In genomic region chr1:15618685-15619525, GRCh38 we compare ENCODE assay signal across 8 cellular contexts. TPM values are rescaled to one million over a fixed set of nuclear protein-coding genes. Genes with fewer than 3 reads are reported as not detected.
A peak's percentile ranks its signal among the peaks of the same experiment; 100 is the strongest.
DNase-seq lines count a peak whose midpoint lies in the region; ATAC-seq and TF ChIP-seq lines count a peak whose summit lies in the region.

No MANE protein-coding gene starts in this region.

- H3K27me3 ChIP-seq in WERI-Rb-1 (ENCODE audit: insufficient read depth, low read depth, severe bottlenecking) (no peaks in the 10 kb centered on the region), skeletal muscle tissue (ENCODE audit: control insufficient read depth in 3 of 3, insufficient read depth in 3 of 3, low read length in 3 of 3) (no peaks in the 10 kb centered on the region)

- peaks cover 33 to 53% (median 43%) of the 10 kb centered on the region in 3 donors for H3K4me1 ChIP-seq in skeletal muscle tissue (ENCODE audit: control insufficient read depth in 3 of 3, insufficient read depth in 3 of 3, low read length in 3 of 3)

- H3K27ac Mint-ChIP-seq in activated CD4-positive, alpha-beta T cell treated with anti-CD3 and anti-CD28 coated beads, Interleukin-2, amount 10 ng/mL, durations not matched to agents 24 days and 14 days, result peak overlapping the region; percentile 94

- H3K36me3 Mint-ChIP-seq in activated CD4-positive, alpha-beta T cell treated with anti-CD3 and anti-CD28 coated beads, Interleukin-2, amount 10 ng/mL, durations not matched to agents 24 days and 14 days (ENCODE audit: low read depth), result peaks cover 18% of the 10 kb centered on the region

- H3K27me3 Mint-ChIP-seq in activated CD4-positive, alpha-beta T cell treated with anti-CD3 and anti-CD28 coated beads, Interleukin-2, amount 10 ng/mL, durations not matched to agents 24 days and 14 days, result no peaks in the 10 kb centered on the region

- no peaks in the 10 kb centered on the region for H3K9me3 Mint-ChIP-seq in activated CD4-positive, alpha-beta T cell treated with anti-CD3 and anti-CD28 coated beads, Interleukin-2, amount 10 ng/mL, durations not matched to agents 24 days and 14 days

- H3K9me3 ChIP-seq in WERI-Rb-1 (ENCODE audit: severe bottlenecking), result no peaks in the 10 kb centered on the region
- H3K9me3 ChIP-seq in skeletal muscle tissue (ENCODE audit: control insufficient read depth in 3 of 3, low read length in 3 of 3), result no peaks in the 10 kb centered on the region

- peak overlapping the region; percentile 90; the same call in 1 of the 2 replicates for H3K27ac ChIP-seq in WERI-Rb-1
- H3K27ac ChIP-seq in skeletal muscle tissue (ENCODE audit: low read depth, low read length), result peak overlapping the region; percentile 99

- peaks cover 6% of the 10 kb centered on the region for H3K36me3 ChIP-seq in WERI-Rb-1
- peaks cover 0 to 2% (median 2%) of the 10 kb centered on the region in 3 donors for H3K36me3 ChIP-seq in skeletal muscle tissue (ENCODE audit: control insufficient read depth in 3 of 3, insufficient read depth in 3 of 3, low read length in 3 of 3)

- intact Hi-C loops in activated CD4-positive, alpha-beta T cell treated with anti-CD3 and anti-CD28 coated beads, Interleukin-2, amount 10 ng/mL, durations not matched to agents 24 days and 14 days (cut with micrococcal nuclease), result loop anchor here (5.0 kb wide), 3 partner anchors 228 to 372 kb away; partner anchors contain the start of genes FHAD1, SPEN and ZBTB17

- ATAC-seq in HG03097 (IDR thresholded peaks at IDR 0.05; ENCODE audit: low FRiP score, unreplicated experiment) (no peak), HG02840 (IDR thresholded peaks at IDR 0.05; ENCODE audit: low FRiP score, unreplicated experiment) (no peak), HG03378 (IDR thresholded peaks at IDR 0.05; ENCODE audit: unreplicated experiment) (no peak)

- H3K4me3 ChIP-seq in WERI-Rb-1 (ENCODE audit: low read depth, low read length) (peak overlapping the region; percentile 91), skeletal muscle tissue (ENCODE audit: low read length in 3 of 3) (peak overlapping the region; percentile 93 to 100 (median 96))

- no peak for DNase-seq in activated CD4-positive, alpha-beta T cell treated with anti-CD3 and anti-CD28 coated beads, Interleukin-2, amount 10 ng/mL, durations not matched to agents 24 days and 14 days
- DNase-seq in activated CD4-positive, alpha-beta T cell treated with anti-CD3 and anti-CD28 coated beads for 4 hours, result no peak
- DNase-seq in WERI-Rb-1, result no peak
- DNase-seq in foreskin melanocyte, result peak; percentile 31

- H3K4me1 Mint-ChIP-seq in activated CD4-positive, alpha-beta T cell treated with anti-CD3 and anti-CD28 coated beads, Interleukin-2, amount 10 ng/mL, durations not matched to agents 24 days and 14 days, result peaks cover 38% of the 10 kb centered on the region

- peak overlapping the region; percentile 98 to 99 (median 99) for H3K9ac ChIP-seq in skeletal muscle tissue (ENCODE audit: low read depth in 1 of 3, low read length in 3 of 3)

- H3K4me3 Mint-ChIP-seq in activated CD4-positive, alpha-beta T cell treated with anti-CD3 and anti-CD28 coated beads, Interleukin-2, amount 10 ng/mL, durations not matched to agents 24 days and 14 days, result peak overlapping the region; percentile 90

- TF ChIP-seq CTCF in WERI-Rb-1 (IDR thresholded peaks at IDR 0.05; ENCODE audit: low read depth, low read length), result no peak

RNA-seq across cellular contexts. Expression of gene DDI2, which starts 1.6 kb away (rescaled TPM):
- total RNA-seq in activated CD4-positive, alpha-beta T cell treated with anti-CD3 and anti-CD28 coated beads, Interleukin-2, amount 10 ng/mL, durations not matched to agents 24 days and 14 days, result 50.5 and 53.0 TPM in 2 replicates
- total RNA-seq in skeletal muscle tissue, result 30.8 TPM

RNA-seq across cellular contexts. Expression of gene AGMAT, which starts 34.1 kb away (rescaled TPM):
- 31.0 and 31.5 TPM in 2 replicates for total RNA-seq in activated CD4-positive, alpha-beta T cell treated with anti-CD3 and anti-CD28 coated beads, Interleukin-2, amount 10 ng/mL, durations not matched to agents 24 days and 14 days
- total RNA-seq in skeletal muscle tissue, result 4.2 TPM
